ENCODE assay signal across 1 cellular context in the genomic region with DNA sequence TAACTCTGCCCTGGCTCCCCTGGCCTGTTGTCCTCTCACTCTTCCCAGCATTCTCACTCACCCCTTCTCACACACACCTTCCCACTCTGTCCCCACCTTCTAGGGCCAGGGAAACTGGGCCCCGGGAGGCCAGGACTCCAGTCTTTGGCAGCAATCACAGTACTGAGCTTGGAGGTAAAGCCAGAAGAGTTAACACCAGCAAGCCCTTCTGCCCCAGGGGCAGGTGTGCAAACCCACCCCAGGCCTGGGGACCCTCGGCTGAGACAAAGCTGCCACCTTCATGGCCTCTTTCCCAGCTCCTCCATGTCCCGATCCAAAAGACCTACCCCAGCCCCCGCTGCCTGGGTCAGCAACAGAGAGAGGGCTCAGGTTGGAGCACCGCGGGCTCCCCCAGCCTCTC.
TF ChIP-seq lines count a peak whose summit lies in the region.

No MANE protein-coding gene starts in this region.

TF ChIP-seq in WTC11, 78 proteins besides CTCF, POLR2A, EP300 and RAD21:
- TF ChIP-seq, protein P1, sequence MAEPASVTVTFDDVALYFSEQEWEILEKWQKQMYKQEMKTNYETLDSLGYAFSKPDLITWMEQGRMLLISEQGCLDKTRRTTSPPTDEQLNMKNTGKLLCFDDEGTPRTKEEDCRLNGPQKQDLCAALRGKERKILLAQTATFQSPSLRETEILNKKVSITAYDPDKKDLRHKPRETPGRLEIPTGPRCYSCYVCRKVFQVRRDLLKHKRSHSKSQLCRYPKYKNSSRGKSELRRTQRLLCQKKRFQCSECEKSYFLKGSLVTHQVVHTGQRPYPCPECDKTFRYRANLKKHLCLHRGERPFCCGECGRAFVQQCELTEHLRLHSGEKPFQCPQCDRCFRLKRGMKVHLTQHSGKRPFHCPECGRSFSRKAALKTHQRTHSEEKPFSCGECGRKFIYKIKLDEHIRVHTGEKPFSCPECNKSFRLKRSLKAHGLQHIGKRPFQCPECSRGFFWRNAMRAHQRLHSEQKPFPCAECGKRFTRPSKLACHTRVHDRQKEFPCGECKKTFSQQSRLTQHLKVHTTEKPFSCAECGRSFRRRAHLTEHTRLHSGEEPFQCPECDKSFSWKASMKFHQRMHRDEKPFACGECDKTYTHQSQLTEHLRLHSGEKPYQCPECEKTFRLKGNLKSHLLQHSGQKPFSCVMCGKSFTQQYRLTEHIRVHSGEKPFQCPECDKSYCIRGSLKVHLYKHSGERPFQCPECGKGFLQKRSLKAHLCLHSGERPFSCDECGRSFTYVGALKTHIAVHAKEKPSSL (CRISPR knock-in tag; conservative IDR thresholded peaks at IDR 0.05): no peak
